14 cellular contexts compared by ENCODE assay signal in the genomic region with DNA sequence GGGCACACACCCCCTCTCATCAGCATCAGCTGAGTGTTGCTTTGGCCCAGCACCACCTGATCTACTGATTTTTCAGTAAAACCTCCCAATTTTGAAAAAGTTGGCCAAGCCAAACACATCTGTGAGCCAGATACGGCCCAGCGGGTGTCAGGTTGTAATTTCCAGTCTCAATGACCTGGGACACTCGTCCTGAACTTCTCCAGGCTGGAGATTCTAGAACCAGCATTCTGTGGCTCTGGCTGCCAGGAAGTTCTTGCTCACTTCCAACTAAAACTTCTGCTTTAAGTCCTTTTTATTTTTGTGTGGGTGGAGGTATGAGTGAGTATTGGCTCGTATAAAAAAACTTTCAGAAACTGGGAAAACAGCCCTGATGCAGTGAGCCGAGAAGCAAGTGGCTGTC. TPM values are rescaled to one million over a fixed set of nuclear protein-coding genes. Genes with fewer than 3 reads are reported as not detected.
DNase-seq lines count a peak whose midpoint lies in the region; ATAC-seq and TF ChIP-seq lines count a peak whose summit lies in the region.
"Had no signal": no experiment of that assay in that cellular context is flagged by ENCODE, and none has a peak within 500 bp of the region (broad histone marks: within the 10 kb centered on the region; RNA-seq: fewer than 3 reads in every experiment).

No MANE protein-coding gene starts in this region.

- H3K27me3 ChIP-seq in upper lobe of right lung, result peaks cover 14% of the 10 kb centered on the region

- no peak overlapping the region for H3K4me3 ChIP-seq in upper lobe of right lung

- no peak for TF ChIP-seq CTCF in osteocyte (IDR thresholded peaks at IDR 0.05)
- TF ChIP-seq CTCF in upper lobe of right lung (IDR thresholded peaks at IDR 0.05), result no peak
- TF ChIP-seq CTCF in natural killer cell (IDR thresholded peaks at IDR 0.05), result no peak

- H3K9me3 Mint-ChIP-seq in osteocyte (ENCODE audit: unreplicated experiment), result no peaks in the 10 kb centered on the region
- H3K9me3 Mint-ChIP-seq in natural killer cell, result no peaks in the 10 kb centered on the region
- H3K9me3 Mint-ChIP-seq in T-helper 2 cell treated with Interferon-gamma antibody and Interleukin-4, amounts not matched to agents 5 μg/mL and 100 μg/mL, for 36 hours, result no peaks in the 10 kb centered on the region
- H3K9me3 Mint-ChIP-seq: activated naive CD8-positive, alpha-beta T cell treated with anti-CD3 and anti-CD28 coated beads for 36 hours; CD4-positive, alpha-beta memory T cell; H9 had no signal

- H3K4me3 Mint-ChIP-seq in osteocyte (ENCODE audit: unreplicated experiment) (no peak overlapping the region), natural killer cell (no peak overlapping the region)
- no peak overlapping the region for H3K4me3 Mint-ChIP-seq in T-helper 2 cell treated with Interferon-gamma antibody and Interleukin-4, amounts not matched to agents 5 μg/mL and 100 μg/mL, for 36 hours
- H3K4me3 Mint-ChIP-seq: activated naive CD8-positive, alpha-beta T cell treated with anti-CD3 and anti-CD28 coated beads for 36 hours; CD4-positive, alpha-beta memory T cell; H9 had no signal

- H3K27me3 Mint-ChIP-seq in osteocyte (ENCODE audit: unreplicated experiment), result no peaks in the 10 kb centered on the region
- peaks cover 25 to 35% of the 10 kb centered on the region in 2 donors for H3K27me3 Mint-ChIP-seq in natural killer cell (ENCODE audit: low read depth in 2 of 2)
- peaks cover 20% of the 10 kb centered on the region for H3K27me3 Mint-ChIP-seq in T-helper 2 cell treated with Interferon-gamma antibody and Interleukin-4, amounts not matched to agents 5 μg/mL and 100 μg/mL, for 36 hours (ENCODE audit: low read depth)

- H3K4me1 Mint-ChIP-seq in osteocyte (ENCODE audit: unreplicated experiment) (peaks cover 77% of the 10 kb centered on the region), natural killer cell (peaks cover 0 to 6% of the 10 kb centered on the region in 2 donors)
- no peaks in the 10 kb centered on the region for H3K4me1 Mint-ChIP-seq in T-helper 2 cell treated with Interferon-gamma antibody and Interleukin-4, amounts not matched to agents 5 μg/mL and 100 μg/mL, for 36 hours (ENCODE audit: low read depth)
- H3K4me1 Mint-ChIP-seq: activated naive CD8-positive, alpha-beta T cell treated with anti-CD3 and anti-CD28 coated beads for 36 hours had no signal

- peak; percentile 49 for DNase-seq in astrocyte of the hippocampus (ENCODE audit: low read depth, low spot score)
- DNase-seq in Right ventricle myocardium superior, result no peak
- no peak for DNase-seq in osteocyte (ENCODE audit: extremely low spot score, unreplicated experiment)
- DNase-seq in upper lobe of right lung, result peak; percentile 9
- DNase-seq in stimulated activated CD4-positive, alpha-beta T cell treated with anti-CD3 and anti-CD28 coated beads, Interleukin-15, amount 100 ng/mL, for 24 hours, result no peak
- no peak for DNase-seq in natural killer cell
- DNase-seq in T-helper 2 cell treated with Interferon-gamma antibody and Interleukin-4, amounts not matched to agents 5 μg/mL and 100 μg/mL, for 36 hours (ENCODE audit: low spot score), result no peak
- DNase-seq in globus pallidus (ENCODE audit: low spot score), result no peak
- DNase-seq: activated naive CD8-positive, alpha-beta T cell treated with anti-CD3 and anti-CD28 coated beads for 36 hours; CD4-positive, alpha-beta memory T cell; H9; NCI-H2171 treated with DMSO at 0.1 percent for 48 hours; occipital lobe had no signal

- peak; percentile 26 for ATAC-seq in Right ventricle myocardium superior (ENCODE audit: poor library complexity)
- ATAC-seq in upper lobe of right lung, result no peak
- no peak for ATAC-seq in natural killer cell

- H3K4me1 ChIP-seq in upper lobe of right lung, result peaks cover 9% of the 10 kb centered on the region

- H3K27ac Mint-ChIP-seq in osteocyte (ENCODE audit: unreplicated experiment), result peak overlapping the region; percentile 62
- H3K27ac Mint-ChIP-seq in natural killer cell, result no peak overlapping the region
- no peak overlapping the region for H3K27ac Mint-ChIP-seq in T-helper 2 cell treated with Interferon-gamma antibody and Interleukin-4, amounts not matched to agents 5 μg/mL and 100 μg/mL, for 36 hours
- H3K27ac Mint-ChIP-seq: activated naive CD8-positive, alpha-beta T cell treated with anti-CD3 and anti-CD28 coated beads for 36 hours; CD4-positive, alpha-beta memory T cell; H9 had no signal

- H3K36me3 ChIP-seq in upper lobe of right lung, result no peaks in the 10 kb centered on the region

- intact Hi-C loops in Right ventricle myocardium superior (cut with DNase I), result no loop called here
- intact Hi-C loops in upper lobe of right lung (cut with DNase I), result no loop called here
- intact Hi-C loops in natural killer cell (cut with micrococcal nuclease), result no loop called here

- no peaks in the 10 kb centered on the region for H3K9me3 ChIP-seq in upper lobe of right lung

- peaks cover 10% of the 10 kb centered on the region for H3K36me3 Mint-ChIP-seq in osteocyte (ENCODE audit: unreplicated experiment)
- no peaks in the 10 kb centered on the region for H3K36me3 Mint-ChIP-seq in natural killer cell
- no peaks in the 10 kb centered on the region for H3K36me3 Mint-ChIP-seq in T-helper 2 cell treated with Interferon-gamma antibody and Interleukin-4, amounts not matched to agents 5 μg/mL and 100 μg/mL, for 36 hours (ENCODE audit: low read depth)
- H3K36me3 Mint-ChIP-seq: activated naive CD8-positive, alpha-beta T cell treated with anti-CD3 and anti-CD28 coated beads for 36 hours; CD4-positive, alpha-beta memory T cell had no signal

- no peak overlapping the region for H3K27ac ChIP-seq in upper lobe of right lung

RNA-seq across cellular contexts. Expression of a gene that starts 5.1 kb away (rescaled TPM):
- 5.4 TPM for total RNA-seq in Right ventricle myocardium superior
- total RNA-seq in osteocyte, result 50.2 and 60.6 TPM in 2 replicates
- 2.3 TPM for total RNA-seq in upper lobe of right lung
- total RNA-seq in natural killer cell, result not detected
- total RNA-seq: activated naive CD8-positive, alpha-beta T cell treated with anti-CD3 and anti-CD28 coated beads for 36 hours; CD4-positive, alpha-beta memory T cell had no signal

RNA-seq across cellular contexts. Expression of a gene that starts 48.6 kb away (rescaled TPM):
- total RNA-seq in Right ventricle myocardium superior, result 0.11 TPM
- total RNA-seq in osteocyte, result 7.7 and 8.5 TPM in 2 replicates
- total RNA-seq in upper lobe of right lung, result not detected
- under 1 TPM in 1 of 3 donors, not detected in 2; 0.20 TPM for total RNA-seq in natural killer cell
- total RNA-seq: activated naive CD8-positive, alpha-beta T cell treated with anti-CD3 and anti-CD28 coated beads for 36 hours; CD4-positive, alpha-beta memory T cell; H9; HT1080; occipital lobe had no signal

Comparison
In these comparisons a context has a peak if more than half of its experiments do, and no peak if none do; other contexts are left out.
1. DNase-seq: peak in astrocyte of the hippocampus (single experiment) and upper lobe of right lung (single experiment); none in Right ventricle myocardium superior (single experiment), osteocyte (single experiment), stimulated activated CD4-positive, alpha-beta T cell treated with anti-CD3 and anti-CD28 coated beads, Interleukin-15, amount 100 ng/mL, for 24 hours (single experiment), natural killer cell (single experiment), T-helper 2 cell treated with Interferon-gamma antibody and Interleukin-4, amounts not matched to agents 5 μg/mL and 100 μg/mL, for 36 hours (single experiment) and globus pallidus (single experiment).